15 cellular contexts compared by ENCODE assay signal in genomic region chr4:32207456-32207855, GRCh38.
"Had no signal": no experiment of that assay in that cellular context is flagged by ENCODE, and none has a peak within 500 bp of the region (broad histone marks: within the 10 kb centered on the region; RNA-seq: fewer than 3 reads in every experiment).

No MANE protein-coding gene starts in this region.

- H3K27ac ChIP-seq: dorsolateral prefrontal cortex, epithelial cell of prostate, esophagus muscularis mucosa, heart left ventricle, ovary had no signal

- DNase-seq: cortex of kidney; dorsolateral prefrontal cortex; effector CD8-positive, alpha-beta T cell; heart left ventricle; hippocampal formation; kidney glomerular epithelial cell; naive thymus-derived CD4-positive, alpha-beta T cell; ovary; right cardiac atrium; stimulated activated CD4-positive, alpha-beta T cell treated with anti-CD3 and anti-CD28 coated beads, Interleukin-2, amount 100 ng/mL, for 48 hours; stimulated activated naive CD4-positive, alpha-beta T cell treated with Interleukin-2 at 50 U/mL for 16 hours; trophoblast cell had no signal

- H3K4me3 ChIP-seq: dorsolateral prefrontal cortex, esophagus muscularis mucosa, heart left ventricle, ovary, smooth muscle cell had no signal

- H3K36me3 ChIP-seq: esophagus muscularis mucosa, heart left ventricle, ovary had no signal

- ATAC-seq: heart left ventricle; naive thymus-derived CD4-positive, alpha-beta T cell; right cardiac atrium had no signal

- H3K27me3 ChIP-seq: dorsolateral prefrontal cortex, esophagus muscularis mucosa, heart left ventricle, ovary had no signal

- H3K4me2 ChIP-seq: smooth muscle cell had no signal

- H3K4me1 ChIP-seq: esophagus muscularis mucosa, heart left ventricle had no signal
